ENCODE assay signal across 1 cellular context in the genomic region with DNA sequence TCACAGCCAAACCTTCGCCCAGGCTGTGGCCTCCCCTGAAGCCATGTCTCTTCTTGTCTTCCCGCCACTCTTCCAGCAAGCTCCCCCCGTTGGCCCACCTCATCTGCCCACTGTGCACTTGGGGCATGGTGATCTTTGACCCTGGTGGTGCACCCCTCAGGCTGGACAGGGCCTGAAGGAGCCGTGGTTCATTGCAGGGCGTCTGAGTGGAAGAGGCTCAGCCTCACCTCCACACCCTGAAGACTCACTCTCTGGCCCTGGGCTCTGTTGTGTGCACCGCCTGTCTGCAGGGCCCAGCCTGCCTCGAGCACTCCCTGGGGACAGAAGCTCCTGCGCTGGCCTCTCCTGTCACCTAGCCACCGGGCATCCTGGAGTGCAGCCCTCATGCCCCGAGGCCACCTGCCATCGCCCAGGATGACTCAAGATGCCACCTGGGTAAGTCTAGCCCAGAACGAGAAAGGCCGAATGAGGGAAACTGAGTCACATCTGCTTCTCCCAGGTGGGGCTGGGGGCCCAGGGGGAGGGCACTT.
TF ChIP-seq lines count a peak whose summit lies in the region.

No MANE protein-coding gene starts in this region.

TF ChIP-seq in IMR-90, 13 proteins besides CTCF, POLR2A, EP300 and RAD21 (continued from another document):
- TF ChIP-seq SMC3 (IDR thresholded peaks at IDR 0.05; ENCODE audit: low read depth, low read length) (no peak), RFX5 (IDR thresholded peaks at IDR 0.05; ENCODE audit: low read depth, low read length) (no peak)
- TF ChIP-seq, protein P1, sequence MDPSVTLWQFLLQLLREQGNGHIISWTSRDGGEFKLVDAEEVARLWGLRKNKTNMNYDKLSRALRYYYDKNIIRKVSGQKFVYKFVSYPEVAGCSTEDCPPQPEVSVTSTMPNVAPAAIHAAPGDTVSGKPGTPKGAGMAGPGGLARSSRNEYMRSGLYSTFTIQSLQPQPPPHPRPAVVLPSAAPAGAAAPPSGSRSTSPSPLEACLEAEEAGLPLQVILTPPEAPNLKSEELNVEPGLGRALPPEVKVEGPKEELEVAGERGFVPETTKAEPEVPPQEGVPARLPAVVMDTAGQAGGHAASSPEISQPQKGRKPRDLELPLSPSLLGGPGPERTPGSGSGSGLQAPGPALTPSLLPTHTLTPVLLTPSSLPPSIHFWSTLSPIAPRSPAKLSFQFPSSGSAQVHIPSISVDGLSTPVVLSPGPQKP (IDR thresholded peaks at IDR 0.05; ENCODE audit: borderline replicate concordance, low read depth, low read length), result no peak
